ENCODE assay signal across 33 cellular contexts in the genomic region with DNA sequence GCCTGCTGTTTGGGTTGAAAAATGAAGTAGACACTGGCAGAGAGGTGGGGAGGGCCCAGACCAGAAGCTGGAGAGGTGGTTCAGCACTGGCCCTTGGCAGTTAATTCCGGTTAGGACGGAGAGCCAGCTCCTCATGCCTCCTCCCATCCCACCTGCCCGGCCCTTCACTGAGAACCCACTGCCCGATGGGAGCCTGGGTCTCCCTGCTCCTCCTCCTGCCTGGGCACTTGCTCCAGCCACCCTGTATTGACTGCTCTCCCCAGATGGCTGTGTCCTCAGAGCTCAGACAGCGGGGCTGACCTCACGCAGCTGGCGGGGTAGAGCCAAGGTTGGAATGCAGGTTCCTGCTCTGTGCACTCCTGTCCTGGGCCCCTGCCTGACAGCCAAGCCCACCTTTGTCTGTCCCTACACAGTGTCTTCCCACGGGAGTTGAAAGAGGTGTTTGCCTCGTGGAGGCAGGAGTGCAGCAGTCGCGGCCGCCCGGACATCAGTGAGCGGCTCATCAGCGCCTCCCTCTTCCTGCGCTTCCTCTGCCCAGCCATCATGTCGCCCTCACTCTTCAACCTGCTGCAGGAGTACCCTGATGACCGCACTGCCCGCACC.
DNase-seq lines count a peak whose midpoint lies in the region; ATAC-seq, FAIRE-seq and TF ChIP-seq lines count a peak whose summit lies in the region.
"Had no signal": no experiment of that assay in that cellular context is flagged by ENCODE, and none has a peak within 500 bp of the region (broad histone marks: within the 10 kb centered on the region; RNA-seq: fewer than 3 reads in every experiment).

No MANE protein-coding gene starts in this region.

- H3K4me1 ChIP-seq in breast epithelium (peaks cover 10% of the 10 kb centered on the region in 2 donors), endothelial cell of umbilical vein (ENCODE audit: control insufficient read depth, extremely low read depth, insufficient read depth, low read length) (peaks cover 25% of the 10 kb centered on the region), thoracic aorta (ENCODE audit: control insufficient read depth in 1 of 2, low read depth in 2 of 2) (peaks cover 34 to 48% of the 10 kb centered on the region in 2 donors)

- BruUV-seq in MCF 10A (replicated peaks; lab: Mats Ljungman, UMichigan) (no TSS peak), endothelial cell of umbilical vein (replicated peaks; lab: Mats Ljungman, UMichigan) (no TSS peak)

- H3K9me3 Mint-ChIP-seq in MCF 10A (ENCODE audit: unreplicated experiment) (no peaks in the 10 kb centered on the region), osteocyte (ENCODE audit: unreplicated experiment) (no peaks in the 10 kb centered on the region)
- H3K9me3 Mint-ChIP-seq: activated CD4-positive, alpha-beta memory T cell treated with anti-CD3 and anti-CD28 coated beads for 36 hours; activated naive CD4-positive, alpha-beta T cell treated with anti-CD3 and anti-CD28 coated beads for 36 hours; activated T-helper 1 cell treated with anti-CD3 and anti-CD28 coated beads, Interleukin-12 subunit alpha, Interleukin-12 subunit beta, Interleukin-2, Interleukin-4 antibody, amounts not matched to agents 30 ng/mL and 10 ng/mL and 1 ng/mL, durations not matched to agents 14 hours and 24 hours and 36 hours; CD4-positive, CD25-positive, alpha-beta regulatory T cell; naive thymus-derived CD4-positive, alpha-beta T cell; stimulated activated naive B cell treated with anti-CD40 and anti-IgM and Interleukin-4, amounts not matched to agents 10 μg/mL and 1 μg/mL and 100 μg/mL, for 72 hours; T-helper 1 cell treated with Interleukin-12 subunit alpha and Interleukin-12 subunit beta and Interleukin-4 antibody, amounts not matched to agents 30 μg/mL and 1 μg/mL, for 36 hours had no signal

- no peak overlapping the region for H2AFZ ChIP-seq in endothelial cell of umbilical vein (ENCODE audit: low read depth, low read length)

- no peak overlapping the region for H3K4me2 ChIP-seq in endothelial cell of umbilical vein (ENCODE audit: insufficient read depth, low read length)

- dilution Hi-C loops in endothelial cell of umbilical vein (cut with MboI; ENCODE audit: extremely low pct_ligation_motif_present, low sequenced_read_pairs) = no loop called here

- H3K36me3 Mint-ChIP-seq in MCF 10A (ENCODE audit: insufficient read depth, unreplicated experiment) (peaks cover 10% of the 10 kb centered on the region), osteocyte (ENCODE audit: unreplicated experiment) (peaks cover 28% of the 10 kb centered on the region)
- H3K36me3 Mint-ChIP-seq: activated CD4-positive, alpha-beta memory T cell treated with anti-CD3 and anti-CD28 coated beads for 36 hours; CD4-positive, CD25-positive, alpha-beta regulatory T cell; naive thymus-derived CD4-positive, alpha-beta T cell; stimulated activated naive B cell treated with anti-CD40 and anti-IgM and Interleukin-4, amounts not matched to agents 10 μg/mL and 1 μg/mL and 100 μg/mL, for 72 hours had no signal

- no peak for TF ChIP-seq POLR2A in breast epithelium (IDR thresholded peaks at IDR 0.05)
- no peak for TF ChIP-seq POLR2A in endothelial cell of umbilical vein (IDR thresholded peaks at IDR 0.05; ENCODE audit: low read depth, low read length)

- CTCF ChIA-PET in MCF 10A (lab: Yijun Ruan, JAX) = interaction anchor here (0.7 kb wide), 2 partner anchors 70 to 78 kb away, joined by 3 read pairs; no protein-coding TSS in a partner anchor
- CTCF ChIA-PET in endothelial cell of umbilical vein (lab: Charles Lee) = interaction anchor here (0.9 kb wide), 1 partner anchor 82 kb away, joined by 3 read pairs; no protein-coding TSS in a partner anchor

- H3K4me1 Mint-ChIP-seq in MCF 10A (ENCODE audit: insufficient read depth, unreplicated experiment) (peaks cover 6% of the 10 kb centered on the region), osteocyte (ENCODE audit: unreplicated experiment) (peaks cover 44% of the 10 kb centered on the region)
- H3K4me1 Mint-ChIP-seq: CD4-positive, CD25-positive, alpha-beta regulatory T cell; naive thymus-derived CD4-positive, alpha-beta T cell; stimulated activated naive B cell treated with anti-CD40 and anti-IgM and Interleukin-4, amounts not matched to agents 10 μg/mL and 1 μg/mL and 100 μg/mL, for 72 hours had no signal

- H3K36me3 ChIP-seq in breast epithelium = no peaks in the 10 kb centered on the region
- peaks cover 2 to 40% of the 10 kb centered on the region in 2 experiments for H3K36me3 ChIP-seq in endothelial cell of umbilical vein (ENCODE audit: control insufficient read depth in 2 of 2, extremely low read depth in 1 of 2, insufficient read depth in 2 of 2, low read length in 2 of 2)
- H3K36me3 ChIP-seq in thoracic aorta = peaks cover 51% of the 10 kb centered on the region

- H3K27ac Mint-ChIP-seq in MCF 10A (ENCODE audit: low read depth, unreplicated experiment) (no peak overlapping the region), osteocyte (ENCODE audit: unreplicated experiment) (peak overlapping the region; percentile 82)
- H3K27ac Mint-ChIP-seq: activated CD4-positive, alpha-beta memory T cell treated with anti-CD3 and anti-CD28 coated beads for 36 hours; activated naive CD4-positive, alpha-beta T cell treated with anti-CD3 and anti-CD28 coated beads for 36 hours; activated T-helper 1 cell treated with anti-CD3 and anti-CD28 coated beads, Interleukin-12 subunit alpha, Interleukin-12 subunit beta, Interleukin-2, Interleukin-4 antibody, amounts not matched to agents 30 ng/mL and 10 ng/mL and 1 ng/mL, durations not matched to agents 14 hours and 24 hours and 36 hours; CD4-positive, CD25-positive, alpha-beta regulatory T cell; stimulated activated naive B cell treated with anti-CD40 and anti-IgM and Interleukin-4, amounts not matched to agents 10 μg/mL and 1 μg/mL and 100 μg/mL, for 72 hours; T-helper 1 cell treated with Interleukin-12 subunit alpha and Interleukin-12 subunit beta and Interleukin-4 antibody, amounts not matched to agents 30 μg/mL and 1 μg/mL, for 36 hours had no signal

- no peaks in the 10 kb centered on the region for H3K27me3 ChIP-seq in breast epithelium
- no peaks in the 10 kb centered on the region for H3K27me3 ChIP-seq in endothelial cell of umbilical vein (ENCODE audit: control insufficient read depth in 2 of 2, insufficient read depth in 2 of 2, low read length in 2 of 2)
- no peaks in the 10 kb centered on the region for H3K27me3 ChIP-seq in thoracic aorta (replicated peaks; ENCODE audit: insufficient read depth)
- H3K27me3 ChIP-seq: adrenal gland, esophagus squamous epithelium, left lung, testis had no signal

- DNase-seq in breast epithelium (ENCODE audit: low spot score in 2 of 2) = no peak
- no peak for DNase-seq in MCF 10A (ENCODE audit: unreplicated experiment)
- DNase-seq in endothelial cell of umbilical vein (ENCODE audit: low read depth, low spot score) = no peak
- DNase-seq in osteocyte (ENCODE audit: extremely low spot score, unreplicated experiment) = no peak
- no peak for DNase-seq in thoracic aorta (ENCODE audit: low spot score)
- DNase-seq in NOMO-1 (lab: John Stamatoyannopoulos, UW; ENCODE audit: unreplicated experiment in 2 of 2) = no peak
- DNase-seq in COLO829 (ENCODE audit: low spot score) = no peak
- DNase-seq: 8988T; activated CD4-positive, alpha-beta memory T cell treated with anti-CD3 and anti-CD28 coated beads for 36 hours; activated CD8-positive, alpha-beta memory T cell treated with anti-CD3 and anti-CD28 coated beads, Interleukin-2, amount 50 U/mL, for 4 hours; activated naive CD4-positive, alpha-beta T cell treated with anti-CD3 and anti-CD28 coated beads for 36 hours; adrenal gland; CD4-positive, CD25-positive, alpha-beta regulatory T cell; cortex of kidney; esophagus squamous epithelium; foreskin melanocyte; hypothalamus; naive thymus-derived CD4-positive, alpha-beta T cell; NCI-H187; NCI-H526 treated with DMSO at 0.1 percent for 48 hours; nucleus accumbens; stimulated activated CD4-positive, alpha-beta T cell treated with anti-CD3 and anti-CD28 coated beads, Interleukin-4, amount 100 ng/mL, for 4 hours; stimulated activated naive B cell treated with anti-CD40 and anti-IgM and Interleukin-4, amounts not matched to agents 10 μg/mL and 1 μg/mL and 100 μg/mL, for 72 hours; testis had no signal

- ATAC-seq in thoracic aorta (ENCODE audit: insufficient number of reproducible peaks, low FRiP score, low read depth) (no peak), HG02884 (IDR thresholded peaks at IDR 0.05; ENCODE audit: unreplicated experiment) (no peak)
- ATAC-seq: activated CD4-positive, CD25-positive, alpha-beta regulatory T cell treated with anti-CD3 and anti-CD28 coated beads, Interleukin-2, amount 50 U/mL, for 24 hours; naive thymus-derived CD4-positive, alpha-beta T cell; Panc1; sciatic nerve; stimulated activated naive B cell treated with anti-CD40 and anti-IgM and Interleukin-4, amounts not matched to agents 10 μg/mL and 1 μg/mL and 100 μg/mL, for 72 hours had no signal

- H3K4me3 ChIP-seq in breast epithelium (no peak overlapping the region), endothelial cell of umbilical vein (replicated peaks in 1 of 3; ENCODE audit: insufficient read depth in 1 of 3, low read depth in 1 of 3, low read length in 3 of 3) (no peak overlapping the region), thoracic aorta (no peak overlapping the region)
- H3K4me3 ChIP-seq: adrenal gland, esophagus squamous epithelium, left lung, testis had no signal

- peak overlapping the region; percentile 73 to 87 for H3K27ac ChIP-seq in breast epithelium
- no peak overlapping the region for H3K27ac ChIP-seq in endothelial cell of umbilical vein (ENCODE audit: insufficient read depth, low read depth, low read length)
- peak overlapping the region; percentile 77 to 87 for H3K27ac ChIP-seq in thoracic aorta

- POLR2A ChIA-PET in MCF 10A (lab: Yijun Ruan, JAX) = no interaction called here
- POLR2A ChIA-PET in endothelial cell of umbilical vein (lab: Charles Lee) = no interaction called here

- intact Hi-C loops in breast epithelium (cut with DNase I; ENCODE audit: low total_unique reads) (no loop called here), MCF 10A (cut with micrococcal nuclease) (no loop called here), endothelial cell of umbilical vein (cut with micrococcal nuclease) (no loop called here)

- no peaks in the 10 kb centered on the region for H4K20me1 ChIP-seq in endothelial cell of umbilical vein (replicated peaks; ENCODE audit: control insufficient read depth, extremely low read depth, insufficient read depth, low read length)

- H3K9me3 ChIP-seq in breast epithelium = no peaks in the 10 kb centered on the region
- H3K9me3 ChIP-seq in endothelial cell of umbilical vein (replicated peaks; ENCODE audit: control insufficient read depth, insufficient read depth, low read length) = no peaks in the 10 kb centered on the region
- H3K9me3 ChIP-seq in thoracic aorta = no peaks in the 10 kb centered on the region
- H3K9me3 ChIP-seq: adrenal gland, esophagus squamous epithelium, left lung, testis had no signal

- no peak overlapping the region for H3K9ac ChIP-seq in endothelial cell of umbilical vein (replicated peaks; ENCODE audit: extremely low read depth, insufficient read depth, low read length)

- FAIRE-seq in endothelial cell of umbilical vein (lab: Jason Lieb, UNC) = peak; percentile 59
- FAIRE-seq: D721Med, TTC549 had no signal

- TF ChIP-seq CTCF in breast epithelium (IDR thresholded peaks at IDR 0.05) = no peak
- no peak for TF ChIP-seq CTCF in MCF 10A (IDR thresholded peaks at IDR 0.05; ENCODE audit: unreplicated experiment)
- no peak for TF ChIP-seq CTCF in endothelial cell of umbilical vein (IDR thresholded peaks at IDR 0.05; ENCODE audit: extremely low read depth in 1 of 2, insufficient read depth in 1 of 2, low read depth in 1 of 2, low read length in 2 of 2)
- TF ChIP-seq CTCF in osteocyte (IDR thresholded peaks at IDR 0.05) = no peak
- TF ChIP-seq CTCF in thoracic aorta (IDR thresholded peaks at IDR 0.05) = no peak

- H3K9me1 ChIP-seq in endothelial cell of umbilical vein (replicated peaks; ENCODE audit: control insufficient read depth, extremely low read depth, insufficient read depth, low read length) = no peaks in the 10 kb centered on the region

- no peaks in the 10 kb centered on the region for H3K79me2 ChIP-seq in endothelial cell of umbilical vein (ENCODE audit: control insufficient read depth, insufficient read depth, low read length)

- H3K4me3 Mint-ChIP-seq in MCF 10A (ENCODE audit: unreplicated experiment) (no peak overlapping the region), osteocyte (ENCODE audit: unreplicated experiment) (no peak overlapping the region)
- H3K4me3 Mint-ChIP-seq: activated CD4-positive, alpha-beta memory T cell treated with anti-CD3 and anti-CD28 coated beads for 36 hours; activated naive CD4-positive, alpha-beta T cell treated with anti-CD3 and anti-CD28 coated beads for 36 hours; activated T-helper 1 cell treated with anti-CD3 and anti-CD28 coated beads, Interleukin-12 subunit alpha, Interleukin-12 subunit beta, Interleukin-2, Interleukin-4 antibody, amounts not matched to agents 30 ng/mL and 10 ng/mL and 1 ng/mL, durations not matched to agents 14 hours and 24 hours and 36 hours; CD4-positive, CD25-positive, alpha-beta regulatory T cell; naive thymus-derived CD4-positive, alpha-beta T cell; stimulated activated naive B cell treated with anti-CD40 and anti-IgM and Interleukin-4, amounts not matched to agents 10 μg/mL and 1 μg/mL and 100 μg/mL, for 72 hours; T-helper 1 cell treated with Interleukin-12 subunit alpha and Interleukin-12 subunit beta and Interleukin-4 antibody, amounts not matched to agents 30 μg/mL and 1 μg/mL, for 36 hours had no signal

- H3K27me3 Mint-ChIP-seq in MCF 10A (ENCODE audit: insufficient read depth, unreplicated experiment) (no peaks in the 10 kb centered on the region), osteocyte (ENCODE audit: unreplicated experiment) (no peaks in the 10 kb centered on the region)
- H3K27me3 Mint-ChIP-seq: activated CD4-positive, alpha-beta memory T cell treated with anti-CD3 and anti-CD28 coated beads for 36 hours; naive thymus-derived CD4-positive, alpha-beta T cell had no signal
